In the genomic region with DNA sequence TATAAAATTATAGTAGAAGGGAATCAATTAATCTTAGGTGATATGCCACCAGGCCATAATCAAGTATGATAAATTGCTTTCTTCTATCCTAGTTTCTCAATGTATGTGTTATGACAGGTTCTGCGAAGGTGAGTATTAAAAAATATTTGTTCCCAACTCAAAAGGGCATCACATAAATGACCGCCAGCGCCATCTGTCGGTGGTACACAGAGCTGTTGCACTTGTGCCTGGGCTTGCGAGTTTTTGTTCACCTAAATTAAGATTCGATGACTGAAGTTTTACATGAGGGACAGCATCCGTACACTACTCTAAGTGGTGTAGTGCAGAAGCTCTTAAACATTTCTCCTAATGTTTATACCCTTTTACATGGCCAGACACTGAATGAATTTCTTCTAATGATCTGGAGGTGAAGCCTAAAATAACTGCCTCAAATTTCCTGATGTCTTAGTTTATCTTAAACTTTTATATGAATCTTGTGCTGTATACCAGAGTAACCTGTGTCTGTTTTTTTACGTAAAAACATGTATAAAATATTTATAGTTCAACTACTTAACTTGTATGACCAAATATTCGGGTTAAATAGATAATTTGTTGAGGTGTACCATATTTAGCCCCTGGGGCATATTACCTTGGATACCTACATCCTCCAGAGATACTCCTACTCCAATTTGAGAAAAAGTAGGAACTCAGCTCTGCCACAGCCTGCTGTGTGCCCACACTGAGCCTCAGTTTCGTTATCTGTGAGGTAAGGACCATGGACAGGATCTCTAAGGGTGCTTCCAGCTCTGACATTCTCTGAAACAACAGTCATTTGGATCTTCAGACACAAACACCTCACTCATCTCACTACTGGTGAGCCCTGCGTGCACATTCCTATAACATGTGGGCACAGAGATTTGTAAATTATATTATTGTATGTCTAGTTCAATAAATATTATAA, we compare ENCODE assay signal across 8 cellular contexts.
DNase-seq lines count a peak whose midpoint lies in the region; ATAC-seq and TF ChIP-seq lines count a peak whose summit lies in the region.

No MANE protein-coding gene starts in this region.

- no peak for TF ChIP-seq POLR2A in tibial nerve (IDR thresholded peaks at IDR 0.05)

- CTCF ChIA-PET in MCF 10A (lab: Yijun Ruan, JAX) (interaction anchor here (0.5 to 8.2 kb wide), 32 partner anchors 8 to 1144 kb away, joined by 3 to 102 read pairs (median 4); no protein-coding TSS in a partner anchor), T-cell (lab: Charles Lee) (no interaction called here)

- no peak overlapping the region for H3K4me3 ChIP-seq in tibial nerve

- H3K4me3 Mint-ChIP-seq in CD14-positive monocyte (no peak overlapping the region), MCF 10A (ENCODE audit: unreplicated experiment) (no peak overlapping the region), T-cell (no peak overlapping the region)

- H3K27ac ChIP-seq in tibial nerve, result no peak overlapping the region

- intact Hi-C loops in CD14-positive monocyte (cut with micrococcal nuclease), result no loop called here
- intact Hi-C loops in MCF 10A (cut with micrococcal nuclease), result loop anchor here (1.0 to 5.0 kb wide), 6 partner anchors 60 to 1142 kb away; no protein-coding TSS in a partner anchor

- no peak for DNase-seq in CD14-positive monocyte (ENCODE audit: low spot score)
- no peak for DNase-seq in GM13977 (ENCODE audit: low spot score)
- peak; percentile 44 for DNase-seq in NCI-H446 treated with DMSO at 0.1 percent for 48 hours (lab: John Stamatoyannopoulos, UW)
- DNase-seq in MCF 10A (ENCODE audit: unreplicated experiment), result peak; percentile 78
- peak; percentile 61 for DNase-seq in kidney tubule cell (ENCODE audit: low spot score)
- DNase-seq in tibial nerve (ENCODE audit: low spot score in 2 of 2), result peak; percentile 32 to 63
- no peak for DNase-seq in NCI-H128 (lab: John Stamatoyannopoulos, UW; ENCODE audit: unreplicated experiment)
- DNase-seq in T-cell, result no peak

- no peaks in the 10 kb centered on the region for H3K9me3 ChIP-seq in tibial nerve

- no peaks in the 10 kb centered on the region for H3K36me3 ChIP-seq in tibial nerve

- WGBS in tibial nerve, 2 donors, result 52% methylated on average over 11 of the region's 11 CpGs

- no peaks in the 10 kb centered on the region for H3K4me1 Mint-ChIP-seq in CD14-positive monocyte
- H3K4me1 Mint-ChIP-seq in MCF 10A (ENCODE audit: insufficient read depth, unreplicated experiment), result peaks cover 9% of the 10 kb centered on the region
- no peaks in the 10 kb centered on the region for H3K4me1 Mint-ChIP-seq in T-cell

- TF ChIP-seq CTCF in CD14-positive monocyte (IDR thresholded peaks at IDR 0.05) (peak; percentile 56), GM13977 (IDR thresholded peaks at IDR 0.05; ENCODE audit: extremely low read depth, insufficient read depth, missing control alignments) (peak; percentile 78), MCF 10A (IDR thresholded peaks at IDR 0.05; ENCODE audit: unreplicated experiment) (peak; percentile 64), tibial nerve (IDR thresholded peaks at IDR 0.05) (peak; percentile 53 to 68 (median 58))

- in situ Hi-C loops in GM13977 (cut with MboI; ENCODE audit: low pct_unique_long_range_greater_than_20kb, low sequenced_read_pairs, unreplicated experiment), result no loop called here

- no peak for ATAC-seq in T-cell (replicated peaks in 1 of 4)

- no peaks in the 10 kb centered on the region for H3K27me3 ChIP-seq in tibial nerve

- H3K27me3 Mint-ChIP-seq in CD14-positive monocyte (ENCODE audit: low read depth in 3 of 3) (no peaks in the 10 kb centered on the region), MCF 10A (ENCODE audit: insufficient read depth, unreplicated experiment) (no peaks in the 10 kb centered on the region), T-cell (no peaks in the 10 kb centered on the region)

- BruUV-seq in MCF 10A (replicated peaks; lab: Mats Ljungman, UMichigan), result no TSS peak

- H3K9me3 Mint-ChIP-seq in CD14-positive monocyte (no peaks in the 10 kb centered on the region), MCF 10A (ENCODE audit: unreplicated experiment) (no peaks in the 10 kb centered on the region), T-cell (peaks cover 0 to 5% (median 3%) of the 10 kb centered on the region in 3 donors)

- POLR2A ChIA-PET in MCF 10A (lab: Yijun Ruan, JAX) (no interaction called here), T-cell (lab: Charles Lee) (no interaction called here)

- H3K27ac Mint-ChIP-seq in CD14-positive monocyte, result no peak overlapping the region
- no peak overlapping the region for H3K27ac Mint-ChIP-seq in MCF 10A (ENCODE audit: low read depth, unreplicated experiment)
- no peak overlapping the region for H3K27ac Mint-ChIP-seq in T-cell

- no peak for TF ChIP-seq EP300 in tibial nerve (IDR thresholded peaks at IDR 0.05)

- peaks cover 0 to 10% (median 0%) of the 10 kb centered on the region in 4 donors for H3K4me1 ChIP-seq in tibial nerve

- H3K36me3 Mint-ChIP-seq in CD14-positive monocyte (no peaks in the 10 kb centered on the region), MCF 10A (ENCODE audit: insufficient read depth, unreplicated experiment) (no peaks in the 10 kb centered on the region), T-cell (no peaks in the 10 kb centered on the region)

Comparison
In these comparisons a context has a peak if more than half of its experiments do, and no peak if none do; other contexts are left out.
1. DNase-seq: peak in NCI-H446 treated with DMSO at 0.1 percent for 48 hours (single experiment), MCF 10A (single experiment), kidney tubule cell (single experiment) and tibial nerve (2 of 2); none in CD14-positive monocyte (single experiment), GM13977 (single experiment), NCI-H128 (single experiment) and T-cell (0 of 34).
2. Peak in every context shown above with its lines, with median percentiles within 50 percentile points of each other: CTCF ChIP-seq.